Comparison of ENCODE assay signal across 1 cellular context in the genomic region with DNA sequence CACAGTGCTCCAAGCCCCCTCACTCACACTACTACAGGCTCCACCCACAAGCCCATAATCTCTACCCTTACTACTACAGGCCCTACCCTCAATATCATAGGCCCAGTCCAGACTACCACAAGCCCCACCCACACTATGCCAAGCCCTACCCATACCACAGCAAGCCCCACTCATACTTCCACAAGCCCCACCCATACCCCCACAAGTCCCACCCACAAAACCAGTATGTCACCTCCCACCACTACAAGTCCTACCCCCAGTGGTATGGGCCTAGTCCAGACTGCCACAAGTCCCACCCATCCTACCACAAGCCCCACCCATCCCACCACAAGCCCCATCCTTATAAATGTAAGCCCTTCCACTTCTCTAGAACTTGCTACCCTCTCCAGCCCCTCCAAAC.
TF ChIP-seq lines count a peak whose summit lies in the region.

No MANE protein-coding gene starts in this region.

TF ChIP-seq in GM12878, 131 proteins besides CTCF, POLR2A, EP300 and RAD21:
- TF ChIP-seq JUNB (IDR thresholded peaks at IDR 0.05) (no peak), RUNX3 (IDR thresholded peaks at IDR 0.05; ENCODE audit: low read length) (peak; percentile 43)
